ENCODE assay signal across 1 cellular context in genomic region chr14:74921987-74922751, GRCh38.
TF ChIP-seq lines count a peak whose summit lies in the region.

No MANE protein-coding gene starts in this region.

TF ChIP-seq in HepG2, 621 proteins besides CTCF, POLR2A, EP300 and RAD21:
- TF ChIP-seq ZMYM3 (CRISPR knock-in tag; IDR thresholded peaks at IDR 0.05): peak; percentile 90
- TF ChIP-seq TBP (CRISPR knock-in tag; IDR thresholded peaks at IDR 0.05): no peak
- TF ChIP-seq HOXD1 (CRISPR knock-in tag; IDR thresholded peaks at IDR 0.05): no peak
- TF ChIP-seq ZNF609 (CRISPR knock-in tag; IDR thresholded peaks at IDR 0.05; ENCODE audit: borderline replicate concordance): peak; percentile 35; the same call in 1 of the 2 replicates
- peak; percentile 91 for TF ChIP-seq KDM1A (CRISPR knock-in tag; IDR thresholded peaks at IDR 0.05)
- 0 out of 2 replicates have a peak, but pooled peaks have one; percentile 29 for TF ChIP-seq ZNF33B (CRISPR knock-in tag; IDR thresholded peaks at IDR 0.05)
- no peak for TF ChIP-seq SIN3A (IDR thresholded peaks at IDR 0.05; ENCODE audit: borderline replicate concordance, low read depth, low read length)
- no peak for TF ChIP-seq CHD2 (IDR thresholded peaks at IDR 0.05; ENCODE audit: low read depth, low read length)
- 0 out of 2 replicates have a peak, but pooled peaks have one; percentile 10 for TF ChIP-seq ZNF670 (CRISPR knock-in tag; IDR thresholded peaks at IDR 0.05; ENCODE audit: borderline replicate concordance)
- 0 out of 2 replicates have a peak, but pooled peaks have one; percentile 30 for TF ChIP-seq ADNP (CRISPR knock-in tag; IDR thresholded peaks at IDR 0.05)
- TF ChIP-seq, protein P1, sequence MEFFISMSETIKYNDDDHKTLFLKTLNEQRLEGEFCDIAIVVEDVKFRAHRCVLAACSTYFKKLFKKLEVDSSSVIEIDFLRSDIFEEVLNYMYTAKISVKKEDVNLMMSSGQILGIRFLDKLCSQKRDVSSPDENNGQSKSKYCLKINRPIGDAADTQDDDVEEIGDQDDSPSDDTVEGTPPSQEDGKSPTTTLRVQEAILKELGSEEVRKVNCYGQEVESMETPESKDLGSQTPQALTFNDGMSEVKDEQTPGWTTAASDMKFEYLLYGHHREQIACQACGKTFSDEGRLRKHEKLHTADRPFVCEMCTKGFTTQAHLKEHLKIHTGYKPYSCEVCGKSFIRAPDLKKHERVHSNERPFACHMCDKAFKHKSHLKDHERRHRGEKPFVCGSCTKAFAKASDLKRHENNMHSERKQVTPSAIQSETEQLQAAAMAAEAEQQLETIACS (CRISPR knock-in tag; IDR thresholded peaks at IDR 0.05): no peak
- TF ChIP-seq ARHGAP35 (CRISPR knock-in tag; IDR thresholded peaks at IDR 0.05; ENCODE audit: borderline replicate concordance): no peak
- TF ChIP-seq ZNF816 (CRISPR knock-in tag; IDR thresholded peaks at IDR 0.05; ENCODE audit: borderline replicate concordance): 0 out of 2 replicates have a peak, but pooled peaks have one; percentile 54
- no peak for TF ChIP-seq NFE2 (CRISPR knock-in tag; IDR thresholded peaks at IDR 0.05)
- TF ChIP-seq ZNF24 (IDR thresholded peaks at IDR 0.05): no peak
TF ChIP-seq in HepG2: peak in this region for 7.
